Comparison of ENCODE assay signal across 2 cellular contexts in genomic region chr1:53111693-53112092, GRCh38.
A peak's percentile ranks its signal among the peaks of the same experiment; 100 is the strongest.
TF ChIP-seq lines count a peak whose summit lies in the region.

No MANE protein-coding gene starts in this region.

TF ChIP-seq in HEK293, 187 proteins besides CTCF, POLR2A, EP300 and RAD21:
- TF ChIP-seq ZNF341 (tag by site-specific recombination; IDR thresholded peaks at IDR 0.05; ENCODE audit: low read depth) (0 out of 2 replicates have a peak, but pooled peaks have one; percentile 4), ZNF311 (tag by site-specific recombination; IDR thresholded peaks at IDR 0.05; ENCODE audit: borderline replicate concordance) (no peak)

TF ChIP-seq in HepG2, 621 proteins besides CTCF, POLR2A, EP300 and RAD21:
- 0 out of 2 replicates have a peak, but pooled peaks have one; percentile 5 for TF ChIP-seq ZNF646 (CRISPR knock-in tag; IDR thresholded peaks at IDR 0.05)
- TF ChIP-seq ZFP82 (CRISPR knock-in tag; IDR thresholded peaks at IDR 0.05; ENCODE audit: borderline replicate concordance) = 0 out of 2 replicates have a peak, but pooled peaks have one; percentile 26
- 0 out of 2 replicates have a peak, but pooled peaks have one; percentile 53 for TF ChIP-seq NPAS2 (CRISPR knock-in tag; IDR thresholded peaks at IDR 0.05; ENCODE audit: borderline replicate concordance)
- TF ChIP-seq TOPORS (CRISPR knock-in tag; IDR thresholded peaks at IDR 0.05) = no peak
- TF ChIP-seq TCF7 (IDR thresholded peaks at IDR 0.05; ENCODE audit: low read depth) = 0 out of 2 replicates have a peak, but pooled peaks have one; percentile 27
- no peak for TF ChIP-seq ZNF607 (CRISPR knock-in tag; IDR thresholded peaks at IDR 0.05; ENCODE audit: borderline replicate concordance)
- TF ChIP-seq JUND (CRISPR knock-in tag; IDR thresholded peaks at IDR 0.05) = 0 out of 2 replicates have a peak, but pooled peaks have one; percentile 11
- TF ChIP-seq ZNF142 (CRISPR knock-in tag; IDR thresholded peaks at IDR 0.05) = no peak
- 0 out of 2 replicates have a peak, but pooled peaks have one; percentile 14 for TF ChIP-seq FOXP4 (CRISPR knock-in tag; IDR thresholded peaks at IDR 0.05)
- peak; percentile 40; the same call in 1 of the 2 replicates for TF ChIP-seq STAT6 (CRISPR knock-in tag; IDR thresholded peaks at IDR 0.05; ENCODE audit: borderline replicate concordance)
- TF ChIP-seq ZBTB26 (CRISPR knock-in tag; IDR thresholded peaks at IDR 0.05; ENCODE audit: borderline replicate concordance) = peak; percentile 85
- 0 out of 2 replicates have a peak, but pooled peaks have one; percentile 63 for TF ChIP-seq ZBTB7A (CRISPR knock-in tag; IDR thresholded peaks at IDR 0.05)
- TF ChIP-seq CREM (IDR thresholded peaks at IDR 0.05) = peak; percentile 21; the same call in 1 of the 2 replicates
- no peak for TF ChIP-seq CREM (CRISPR knock-in tag; IDR thresholded peaks at IDR 0.05)
- peak; percentile 2; the same call in 1 of the 2 replicates for TF ChIP-seq FOXK1 (CRISPR knock-in tag; IDR thresholded peaks at IDR 0.05; ENCODE audit: borderline replicate concordance, low read depth)
